ENCODE assay signal across 9 cellular contexts in the genomic region with DNA sequence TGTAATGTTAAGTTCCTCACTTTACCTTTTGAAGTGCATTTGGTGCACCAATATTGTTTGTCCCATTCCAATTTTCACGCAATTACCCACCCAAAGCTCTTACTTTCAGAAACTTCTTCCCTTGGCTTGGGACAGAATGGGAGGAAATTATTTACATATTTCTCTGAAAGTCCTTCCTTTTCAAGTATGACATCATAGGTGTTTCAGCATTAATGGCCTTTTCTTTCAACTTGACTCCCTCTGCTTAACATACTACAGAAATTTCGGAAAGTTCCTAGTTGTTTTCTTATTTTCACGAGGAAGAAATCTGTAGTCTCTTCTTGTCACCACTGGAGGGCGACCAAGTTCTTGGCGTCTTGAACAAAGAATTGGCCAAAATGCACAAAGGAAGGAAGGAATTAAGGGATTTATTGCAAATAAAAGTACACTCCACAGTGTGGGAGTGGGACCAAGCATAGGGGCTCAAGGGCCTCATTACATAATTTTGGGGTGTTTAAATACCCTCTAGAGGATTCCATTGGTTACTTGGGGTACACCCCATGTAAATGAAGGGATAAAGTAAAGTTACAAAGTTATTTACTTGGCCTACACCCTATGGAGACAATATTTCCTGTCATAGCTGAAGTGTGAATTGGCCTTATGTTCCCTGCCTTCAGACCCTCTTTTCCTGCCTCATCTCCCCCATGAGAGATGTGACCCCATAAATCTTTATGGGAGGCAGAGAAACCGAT.
DNase-seq lines count a peak whose midpoint lies in the region; ATAC-seq and FAIRE-seq lines count a peak whose summit lies in the region.
"Had no signal": no experiment of that assay in that cellular context is flagged by ENCODE, and none has a peak within 500 bp of the region (broad histone marks: within the 10 kb centered on the region; RNA-seq: fewer than 3 reads in every experiment).

No MANE protein-coding gene starts in this region.

- no peak for ATAC-seq in HG03457 (IDR thresholded peaks at IDR 0.05; ENCODE audit: unreplicated experiment)
- ATAC-seq: stimulated activated naive CD8-positive, alpha-beta T cell treated with anti-CD3 and anti-CD28 coated beads, Interleukin-15, amount 100 ng/mL, for 72 hours had no signal

- DNase-seq in DMS53 (lab: John Stamatoyannopoulos, UW) (peak; percentile 71), HS-5 (ENCODE audit: low read depth) (peak; percentile 19), RPMI8226 (peak; percentile 29), glomerular endothelial cell (ENCODE audit: extremely low read depth, low read depth, low spot score) (peak; percentile 47), urothelium cell line (ENCODE audit: low spot score) (peak; percentile 27), mesenteric fat pad (ENCODE audit: low spot score) (no peak)
- no peak for DNase-seq in activated naive CD4-positive, alpha-beta T cell (lab: John Stamatoyannopoulos, UW)

- FAIRE-seq in urothelium cell line (lab: Jason Lieb, UNC), result peak; percentile 35

Comparison
In these comparisons a context has a peak if more than half of its experiments do, and no peak if none do; other contexts are left out.
1. DNase-seq: peak in DMS53 (single experiment), HS-5 (single experiment), RPMI8226 (single experiment), glomerular endothelial cell (single experiment) and urothelium cell line (single experiment); none in activated naive CD4-positive, alpha-beta T cell (0 of 4) and mesenteric fat pad (single experiment).